Comparison of ENCODE assay signal across 25 cellular contexts in genomic region chr10:98063740-98064027, GRCh38. TPM values are rescaled to one million over a fixed set of nuclear protein-coding genes. Genes with fewer than 3 reads are reported as not detected.
"Had no signal": no experiment of that assay in that cellular context is flagged by ENCODE, and none has a peak within 500 bp of the region (broad histone marks: within the 10 kb centered on the region; RNA-seq: fewer than 3 reads in every experiment).

No MANE protein-coding gene starts in this region.

- H3K36me3 Mint-ChIP-seq: natural killer cell; neural progenitor cell; stimulated activated effector memory CD8-positive, alpha-beta T cell treated with anti-CD3 and anti-CD28 coated beads, Interleukin-12 subunit alpha, Interleukin-12 subunit beta, amount 100 ng/mL, for 72 hours; stimulated activated naive B cell treated with anti-CD40 and anti-IgM and Interleukin-4, amounts not matched to agents 10 μg/mL and 1 μg/mL and 100 μg/mL, for 72 hours had no signal

- H3K9me3 Mint-ChIP-seq: natural killer cell; nephron; stimulated activated effector memory CD8-positive, alpha-beta T cell treated with anti-CD3 and anti-CD28 coated beads, Interleukin-12 subunit alpha, Interleukin-12 subunit beta, amount 100 ng/mL, for 72 hours; stimulated activated naive B cell treated with anti-CD40 and anti-IgM and Interleukin-4, amounts not matched to agents 10 μg/mL and 1 μg/mL and 100 μg/mL, for 72 hours; stimulated activated naive CD8-positive, alpha-beta T cell treated with anti-CD3 and anti-CD28 coated beads, Interleukin-15, Interleukin-2, amounts not matched to agents 100 ng/mL and 50 ng/mL, for 24 hours had no signal

- DNase-seq: natural killer cell; occipital lobe; ovary; posterior cingulate gyrus; psoas muscle; right cardiac atrium; right lobe of liver; sigmoid colon; small intestine; stimulated activated CD4-positive, alpha-beta T cell treated with anti-CD3 and anti-CD28 coated beads, Interleukin-15, amount 100 ng/mL, for 24 hours; stimulated activated CD4-positive, alpha-beta T cell treated with anti-CD3 and anti-CD28 coated beads, Interleukin-2, amount 100 ng/mL, for 24 hours; stimulated activated CD4-positive, alpha-beta T cell treated with anti-CD3 and anti-CD28 coated beads, Interleukin-2, amount 100 ng/mL, for 48 hours; stimulated activated CD4-positive, alpha-beta T cell treated with anti-CD3 and anti-CD28 coated beads, Interleukin-4, amount 100 ng/mL, for 24 hours; stimulated activated naive B cell treated with anti-CD40 and anti-IgM and Interleukin-4, amounts not matched to agents 10 μg/mL and 1 μg/mL and 100 μg/mL, for 72 hours; stimulated activated naive CD4-positive, alpha-beta T cell treated with Interleukin-2 at 50 U/mL for 16 hours; stomach; thyroid gland; trophoblast cell; upper lobe of left lung had no signal

- H3K4me3 Mint-ChIP-seq: natural killer cell; nephron; neural progenitor cell; stimulated activated effector memory CD8-positive, alpha-beta T cell treated with anti-CD3 and anti-CD28 coated beads, Interleukin-12 subunit alpha, Interleukin-12 subunit beta, amount 100 ng/mL, for 72 hours; stimulated activated naive B cell treated with anti-CD40 and anti-IgM and Interleukin-4, amounts not matched to agents 10 μg/mL and 1 μg/mL and 100 μg/mL, for 72 hours; stimulated activated naive CD8-positive, alpha-beta T cell treated with anti-CD3 and anti-CD28 coated beads, Interleukin-15, Interleukin-2, amounts not matched to agents 100 ng/mL and 50 ng/mL, for 24 hours had no signal

- H3K27ac Mint-ChIP-seq: natural killer cell; nephron; neural progenitor cell; progenitor cell of endocrine pancreas; stimulated activated effector memory CD8-positive, alpha-beta T cell treated with anti-CD3 and anti-CD28 coated beads, Interleukin-12 subunit alpha, Interleukin-12 subunit beta, amount 100 ng/mL, for 72 hours; stimulated activated naive B cell treated with anti-CD40 and anti-IgM and Interleukin-4, amounts not matched to agents 10 μg/mL and 1 μg/mL and 100 μg/mL, for 72 hours; stimulated activated naive CD8-positive, alpha-beta T cell treated with anti-CD3 and anti-CD28 coated beads, Interleukin-15, Interleukin-2, amounts not matched to agents 100 ng/mL and 50 ng/mL, for 24 hours had no signal

- H3K4me1 Mint-ChIP-seq: natural killer cell; nephron; stimulated activated effector memory CD8-positive, alpha-beta T cell treated with anti-CD3 and anti-CD28 coated beads, Interleukin-12 subunit alpha, Interleukin-12 subunit beta, amount 100 ng/mL, for 72 hours; stimulated activated naive B cell treated with anti-CD40 and anti-IgM and Interleukin-4, amounts not matched to agents 10 μg/mL and 1 μg/mL and 100 μg/mL, for 72 hours had no signal

- ATAC-seq: natural killer cell; psoas muscle; right cardiac atrium; right lobe of liver; stimulated activated effector memory CD8-positive, alpha-beta T cell treated with anti-CD3 and anti-CD28 coated beads, Interleukin-12 subunit alpha, Interleukin-12 subunit beta, amount 100 ng/mL, for 72 hours; stimulated activated naive B cell treated with anti-CD40 and anti-IgM and Interleukin-4, amounts not matched to agents 10 μg/mL and 1 μg/mL and 100 μg/mL, for 72 hours had no signal

RNA-seq across cellular contexts. Expression of gene CRTAC1, which starts 33.3 kb away (rescaled TPM):
- total RNA-seq: natural killer cell, osteoblast had no signal
